Comparison of ENCODE assay signal across 9 cellular contexts in genomic region chr1:220219865-220220698, GRCh38. TPM values are rescaled to one million over a fixed set of nuclear protein-coding genes. Genes with fewer than 3 reads are reported as not detected.
DNase-seq lines count a peak whose midpoint lies in the region; ATAC-seq, FAIRE-seq and TF ChIP-seq lines count a peak whose summit lies in the region.
"Had no signal": no experiment of that assay in that cellular context is flagged by ENCODE, and none has a peak within 500 bp of the region (broad histone marks: within the 10 kb centered on the region; RNA-seq: fewer than 3 reads in every experiment).

No MANE protein-coding gene starts in this region.

- TF ChIP-seq CTCF in HepG2 (CRISPR knock-in tag; IDR thresholded peaks at IDR 0.05) (no peak), right lobe of liver (IDR thresholded peaks at IDR 0.05) (no peak)

- TF ChIP-seq EP300 in HepG2 (IDR thresholded peaks at IDR 0.05; ENCODE audit: low read depth in 2 of 2, low read length in 2 of 2) (no peak), HepG2 (CRISPR knock-in tag; IDR thresholded peaks at IDR 0.05; ENCODE audit: borderline replicate concordance) (no peak)

- H3K27ac ChIP-seq in HepG2 (ENCODE audit: extremely low read length, insufficient read depth, low read length) (no peak overlapping the region), right lobe of liver (no peak overlapping the region)

- H3K9me3 ChIP-seq in HepG2 (ENCODE audit: low read length) (no peaks in the 10 kb centered on the region), right lobe of liver (no peaks in the 10 kb centered on the region)

- intact Hi-C loops in HepG2 (cut with micrococcal nuclease; ENCODE audit: unreplicated experiment), result loop anchor here (5.0 to 10.0 kb wide), 4 partner anchors 52 to 555 kb away; partner anchors contain the start of genes MARK1 and RAB3GAP2
- intact Hi-C loops in right lobe of liver (cut with DNase I), result loop anchor here in 1 of 2 donors (10.0 kb wide), 1 partner anchor 65 kb away; no protein-coding TSS in a partner anchor

- H3K27ac Mint-ChIP-seq in immature natural killer cell, result peak overlapping the region in 1 of 6 donors; percentile 13

- ATAC-seq in HepG2 (no peak), right lobe of liver (no peak), HG02571 (IDR thresholded peaks at IDR 0.05; ENCODE audit: unreplicated experiment) (peak; percentile 58), HG03558 (IDR thresholded peaks at IDR 0.05; ENCODE audit: extremely low read depth, unreplicated experiment) (peak; percentile 38)

- no peaks in the 10 kb centered on the region for H3K4me1 ChIP-seq in HepG2 (ENCODE audit: insufficient read depth, low read length)
- H3K4me1 ChIP-seq in right lobe of liver, result no peaks in the 10 kb centered on the region

- no peak overlapping the region for H3K9ac ChIP-seq in HepG2 (ENCODE audit: insufficient read depth, low read depth, low read length)

- peaks cover 16% of the 10 kb centered on the region for H3K79me2 ChIP-seq in HepG2 (ENCODE audit: insufficient read depth, low read length)

- H3K4me2 ChIP-seq in HepG2 (ENCODE audit: low read depth, low read length), result no peak overlapping the region

- TF ChIP-seq RAD21 in HepG2 (CRISPR knock-in tag; IDR thresholded peaks at IDR 0.05), result no peak

- H2AFZ ChIP-seq in HepG2 (ENCODE audit: low read length), result no peak overlapping the region

- H3K36me3 ChIP-seq in HepG2 (replicated peaks in 1 of 2; ENCODE audit: control insufficient read depth in 1 of 2, insufficient read depth in 2 of 2, low read length in 2 of 2) (0 out of 5 replicates have a peak, but pooled peaks cover 0 to 5% of the 10 kb centered on the region in 2 experiments), right lobe of liver (no peaks in the 10 kb centered on the region)

- POLR2A ChIA-PET in HepG2 (lab: Yijun Ruan, JAX), result no interaction called here

- in situ Hi-C loops in HepG2 (cut with HindIII; ENCODE audit: extremely low pct_ligation_motif_present, low pct_unique_long_range_greater_than_20kb), result no loop called here

- 0 out of 2 replicates have a peak, but pooled peaks cover 3% of the 10 kb centered on the region for H4K20me1 ChIP-seq in HepG2 (ENCODE audit: insufficient read depth, low read length)

- no peaks in the 10 kb centered on the region for H3K36me3 Mint-ChIP-seq in immature natural killer cell

- H3K4me3 Mint-ChIP-seq in immature natural killer cell, result no peak overlapping the region

- no TSS peak for BruUV-seq in HepG2 (replicated peaks; lab: Mats Ljungman, UMichigan)

- TF ChIP-seq POLR2A in HepG2 (IDR thresholded peaks at IDR 0.05; ENCODE audit: insufficient read depth in 1 of 2, low read depth in 2 of 2, low read length in 2 of 2), result no peak
- no peak for TF ChIP-seq POLR2A in right lobe of liver (IDR thresholded peaks at IDR 0.05)

- 95% methylated on average over 15 of the region's 15 CpGs for WGBS in HepG2 (ENCODE audit: low lambda C conversion rate)
- WGBS in right lobe of liver (ENCODE audit: insufficient coverage, low coverage, low lambda C conversion rate, missing lambda C conversion rate), result 93% methylated on average over 5 of the region's 15 CpGs

- CTCF ChIA-PET in HepG2 (lab: Yijun Ruan, JAX; ENCODE audit: low intra/inter-chr PET ratio, low total read pairs), result no interaction called here

- H3K9me3 Mint-ChIP-seq in immature natural killer cell, result no peaks in the 10 kb centered on the region

- FAIRE-seq in HepG2 (lab: Jason Lieb, UNC), result no peak
- no peak for FAIRE-seq in RCC 7860 (lab: Jason Lieb, UNC)

- H3K27me3 ChIP-seq in HepG2 (ENCODE audit: control insufficient read depth in 1 of 2, insufficient read depth in 2 of 2, low read length in 2 of 2) (no peaks in the 10 kb centered on the region), right lobe of liver (no peaks in the 10 kb centered on the region)

- H3K4me1 Mint-ChIP-seq in immature natural killer cell, result peaks cover 15 to 82% of the 10 kb centered on the region in 2 donors

- H3K27me3 Mint-ChIP-seq in immature natural killer cell (ENCODE audit: low read depth in 3 of 3), result peaks cover 0 to 1% (median 0%) of the 10 kb centered on the region in 3 donors

- H3K4me3 ChIP-seq in HepG2 (replicated peaks in 1 of 3; ENCODE audit: insufficient read depth in 1 of 3, low read depth in 2 of 3, low read length in 3 of 3) (no peak overlapping the region), right lobe of liver (no peak overlapping the region)

- DNase-seq in HepG2 (ENCODE audit: low spot score) (no peak), right lobe of liver (no peak), NCI-H446 treated with DMSO at 0.1 percent for 48 hours (lab: John Stamatoyannopoulos, UW) (no peak), NCI-H146 treated with DMSO at 0.1 percent for 48 hours (lab: John Stamatoyannopoulos, UW; ENCODE audit: unreplicated experiment) (no peak), immature natural killer cell (no peak), RCC 7860 (ENCODE audit: low spot score) (no peak)
- DNase-seq: NCI-H226 had no signal

TF ChIP-seq in HepG2, 621 proteins besides CTCF, POLR2A, EP300 and RAD21:
- TF ChIP-seq FIP1L1 (IDR thresholded peaks at IDR 0.05; ENCODE audit: borderline replicate concordance, insufficient read depth, low read depth, low read length) (no peak), MAFK (conservative IDR thresholded peaks at IDR 0.05 in 1 of 2, IDR thresholded peaks at IDR 0.05 in 1 of 2; ENCODE audit: low read length in 2 of 2) (peak; percentile 61 to 74), MAFF (IDR thresholded peaks at IDR 0.05; ENCODE audit: low read depth, low read length) (peak; percentile 71), NR2F6 (IDR thresholded peaks at IDR 0.05) (no peak), NR2F6 (CRISPR knock-in tag; IDR thresholded peaks at IDR 0.05) (no peak)

RNA-seq across cellular contexts. Expression of gene RAB3GAP2, which starts 52.2 kb away (rescaled TPM):
- total RNA-seq in HepG2 (2016; rRNA removed; fragmentation: Illumina TruSeq; extraction: Trizol), result 25.0 and 34.2 TPM in 2 replicates
- total RNA-seq in HepG2 (2016; cell fraction: cytosol; rRNA removed; fragmentation: Illumina TruSeq; extraction: Trizol; ENCODE audit: low read depth), result 3.0 and 4.3 TPM in 2 replicates
- 23.7 and 27.2 TPM in 2 replicates for total RNA-seq in HepG2 (2016; cell fraction: insoluble cytoplasmic fraction; rRNA removed; fragmentation: Illumina TruSeq; extraction: Trizol)
- total RNA-seq in HepG2 (2016; cell fraction: membrane; rRNA removed; fragmentation: Illumina TruSeq; extraction: Trizol), result 7.6 and 8.8 TPM in 2 replicates
- 32.3 and 37.1 TPM in 2 replicates for total RNA-seq in HepG2 (2016; cell fraction: nucleus; rRNA removed; fragmentation: Illumina TruSeq; extraction: Trizol)
- polyA plus RNA-seq in HepG2 (2011; rRNA removed), result 16.2 and 22.6 TPM in 2 replicates
- 7.8 and 9.2 TPM in 2 replicates for polyA plus RNA-seq in HepG2 (2011; cell fraction: cytosol; rRNA removed)
- 18.5 and 18.9 TPM in 2 replicates for polyA plus RNA-seq in HepG2 (2011; cell fraction: nucleus; rRNA removed)
- polyA plus RNA-seq in HepG2 (2012), result 14.1 and 15.5 TPM in 2 replicates
- 0.96 and 1.1 TPM in 2 replicates for polyA plus RNA-seq in HepG2 (2016; cell fraction: cytosol; fragmentation: Illumina TruSeq; extraction: Trizol; ENCODE audit: low read depth)
- polyA plus RNA-seq in HepG2 (2016; cell fraction: insoluble cytoplasmic fraction; fragmentation: Illumina TruSeq; extraction: Trizol; ENCODE audit: low read depth), result 13.9 and 14.7 TPM in 2 replicates
- polyA plus RNA-seq in HepG2 (2016; cell fraction: membrane; fragmentation: Illumina TruSeq; extraction: Trizol; ENCODE audit: low read depth), result 2.2 and 2.5 TPM in 2 replicates
- 29.6 and 30.6 TPM in 2 replicates for polyA plus RNA-seq in HepG2 (2016; cell fraction: nucleus; fragmentation: Illumina TruSeq; extraction: Trizol; ENCODE audit: insufficient read depth, low read depth)
- polyA minus RNA-seq in HepG2 (2011; rRNA and poly(A)+ RNA removed; ENCODE audit: low replicate concordance), result 66.6 and 87.3 TPM in 2 replicates
- polyA minus RNA-seq in HepG2 (2011; cell fraction: cytosol; rRNA and poly(A)+ RNA removed), result 24.9 and 27.7 TPM in 2 replicates
- 47.5 and 55.6 TPM in 2 replicates for polyA minus RNA-seq in HepG2 (2011; cell fraction: nucleus; rRNA and poly(A)+ RNA removed)
- total RNA-seq in right lobe of liver, result 10 to 100 TPM; 13.3 to 20.4 (median 18.4) TPM
- polyA plus RNA-seq in immature natural killer cell, result 10 to 100 TPM; 12.0 to 33.8 (median 18.6) TPM

Comparison
In these comparisons a context has a peak if more than half of its experiments do, and no peak if none do; other contexts are left out.
1. ATAC-seq: peak in HG02571 (single experiment) and HG03558 (single experiment); none in HepG2 (single experiment) and right lobe of liver (0 of 4).